Comparison of ENCODE assay signal across 13 cellular contexts in genomic region chr15:100043069-100043641, GRCh38.
DNase-seq lines count a peak whose midpoint lies in the region; FAIRE-seq and TF ChIP-seq lines count a peak whose summit lies in the region.
"Had no signal": no experiment of that assay in that cellular context is flagged by ENCODE, and none has a peak within 500 bp of the region (broad histone marks: within the 10 kb centered on the region; RNA-seq: fewer than 3 reads in every experiment).

No MANE protein-coding gene starts in this region.

- no peak overlapping the region for H3K27ac Mint-ChIP-seq in activated CD4-positive, alpha-beta T cell treated with anti-CD3 and anti-CD28 coated beads, Interleukin-2, amount 10 ng/mL, durations not matched to agents 24 days and 14 days
- H3K27ac Mint-ChIP-seq: naive thymus-derived CD4-positive, alpha-beta T cell had no signal

- no peak for FAIRE-seq in GM12892 (lab: Jason Lieb, UNC)
- FAIRE-seq: D721Med had no signal

- H3K27me3 Mint-ChIP-seq in activated CD4-positive, alpha-beta T cell treated with anti-CD3 and anti-CD28 coated beads, Interleukin-2, amount 10 ng/mL, durations not matched to agents 24 days and 14 days = peaks cover 2% of the 10 kb centered on the region

- in situ Hi-C loops in Caki2 (cut with HindIII; ENCODE audit: low pct_unique_long_range_greater_than_20kb, low sequenced_read_pairs) = no loop called here

- peak; percentile 7 for DNase-seq in Caki2 (ENCODE audit: low read depth)
- DNase-seq in NCI-H460 (ENCODE audit: extremely low read depth, low read depth) = peak; percentile 47
- DNase-seq in dermis blood vessel endothelial cell = peak; percentile 9
- DNase-seq in non-pigmented ciliary epithelial cell (ENCODE audit: low read depth) = peak; percentile 60
- no peak for DNase-seq in GM12892 (ENCODE audit: insufficient read length)
- no peak for DNase-seq in DMS153 treated with DMSO at 0.1 percent for 48 hours (lab: John Stamatoyannopoulos, UW; ENCODE audit: unreplicated experiment)
- no peak for DNase-seq in HK-2 (ENCODE audit: unreplicated experiment)
- DNase-seq in activated CD4-positive, alpha-beta T cell treated with anti-CD3 and anti-CD28 coated beads, Interleukin-2, amount 10 ng/mL, durations not matched to agents 24 days and 14 days = no peak
- DNase-seq: activated gamma-delta T cell treated with Interleukin-2 at 50 U/mL for 16 hours; erythroblast; naive thymus-derived CD4-positive, alpha-beta T cell; NCI-H2081 treated with DMSO at 0.1 percent for 48 hours had no signal

- H3K36me3 Mint-ChIP-seq in activated CD4-positive, alpha-beta T cell treated with anti-CD3 and anti-CD28 coated beads, Interleukin-2, amount 10 ng/mL, durations not matched to agents 24 days and 14 days (ENCODE audit: low read depth) = no peaks in the 10 kb centered on the region

- H3K4me1 Mint-ChIP-seq in activated CD4-positive, alpha-beta T cell treated with anti-CD3 and anti-CD28 coated beads, Interleukin-2, amount 10 ng/mL, durations not matched to agents 24 days and 14 days = peaks cover 11% of the 10 kb centered on the region

- intact Hi-C loops in activated CD4-positive, alpha-beta T cell treated with anti-CD3 and anti-CD28 coated beads, Interleukin-2, amount 10 ng/mL, durations not matched to agents 24 days and 14 days (cut with micrococcal nuclease) = no loop called here

- no peak for TF ChIP-seq POLR2A in GM12892 (IDR thresholded peaks at IDR 0.05; ENCODE audit: low read depth, low read length)

- H3K9me3 Mint-ChIP-seq in activated CD4-positive, alpha-beta T cell treated with anti-CD3 and anti-CD28 coated beads, Interleukin-2, amount 10 ng/mL, durations not matched to agents 24 days and 14 days = peaks cover 6% of the 10 kb centered on the region

- no peak overlapping the region for H3K4me3 Mint-ChIP-seq in activated CD4-positive, alpha-beta T cell treated with anti-CD3 and anti-CD28 coated beads, Interleukin-2, amount 10 ng/mL, durations not matched to agents 24 days and 14 days
- H3K4me3 Mint-ChIP-seq: naive thymus-derived CD4-positive, alpha-beta T cell had no signal

Comparison
In these comparisons a context has a peak if more than half of its experiments do, and no peak if none do; other contexts are left out.
1. DNase-seq: peak in Caki2 (single experiment), NCI-H460 (single experiment), dermis blood vessel endothelial cell (single experiment) and non-pigmented ciliary epithelial cell (single experiment); none in GM12892 (single experiment), DMS153 treated with DMSO at 0.1 percent for 48 hours (single experiment), HK-2 (single experiment) and activated CD4-positive, alpha-beta T cell treated with anti-CD3 and anti-CD28 coated beads, Interleukin-2, amount 10 ng/mL, durations not matched to agents 24 days and 14 days (single experiment).